In the genomic region with DNA sequence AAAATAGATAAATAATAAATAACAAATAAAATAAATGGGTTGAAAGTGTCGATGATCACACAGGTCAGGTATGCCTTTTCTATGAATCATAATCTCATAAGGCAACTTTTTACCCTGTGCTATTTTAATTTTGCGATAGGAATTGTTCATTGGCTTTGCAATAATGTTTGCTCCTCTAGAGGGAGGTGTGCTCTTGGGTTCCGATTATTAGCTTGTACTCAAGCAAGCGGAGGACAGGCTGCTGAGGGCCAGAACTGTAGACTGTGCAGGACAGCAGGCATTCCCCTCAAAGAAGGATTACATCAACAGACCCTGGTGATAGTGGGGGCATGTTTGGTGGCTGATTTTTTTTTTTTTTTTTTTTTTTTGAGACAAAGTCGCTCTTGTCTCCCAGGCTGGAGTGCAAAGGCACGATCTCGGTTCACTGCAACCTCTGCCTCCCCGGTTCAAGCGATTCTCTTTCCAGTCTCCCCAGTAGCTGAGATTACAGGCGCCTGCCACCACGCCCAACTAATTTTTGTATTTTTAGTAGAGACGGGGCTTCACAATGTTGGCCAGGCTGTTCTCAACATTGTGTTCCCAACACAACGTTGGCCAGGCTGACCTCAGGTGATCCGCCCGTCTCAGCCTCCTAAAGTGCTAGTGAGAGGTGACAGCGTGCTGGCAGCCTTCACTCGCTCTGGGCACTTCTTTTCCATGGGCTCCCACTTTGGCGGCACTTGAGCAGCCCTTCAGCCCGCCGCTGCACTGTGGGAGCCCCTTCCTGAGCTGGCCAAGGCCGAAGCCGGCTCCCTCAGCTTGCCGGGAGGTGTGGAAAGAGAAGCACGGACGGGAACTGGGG, we compare ENCODE assay signal across 8 cellular contexts. TPM values are rescaled to one million over a fixed set of nuclear protein-coding genes. Genes with fewer than 3 reads are reported as not detected.
A peak's percentile ranks its signal among the peaks of the same experiment; 100 is the strongest.
DNase-seq lines count a peak whose midpoint lies in the region; ATAC-seq and TF ChIP-seq lines count a peak whose summit lies in the region.

No MANE protein-coding gene starts in this region.

- H3K4me3 ChIP-seq in Peyer's patch (no peak overlapping the region), thyroid gland (replicated peaks in 1 of 3) (no peak overlapping the region), vagina (no peak overlapping the region)

- no peaks in the 10 kb centered on the region for H3K9me3 ChIP-seq in Peyer's patch
- H3K9me3 ChIP-seq in thyroid gland = no peaks in the 10 kb centered on the region
- H3K9me3 ChIP-seq in vagina = no peaks in the 10 kb centered on the region

- intact Hi-C loops in left cardiac atrium (cut with DNase I) = loop anchor here in 1 of 2 donors (5.0 kb wide), 2 partner anchors 137 to 187 kb away; no protein-coding TSS in a partner anchor
- intact Hi-C loops in thyroid gland (cut with DNase I) = loop anchor here (10.0 kb wide), 2 partner anchors 160 to 190 kb away; no protein-coding TSS in a partner anchor
- intact Hi-C loops in vagina (cut with DNase I) = no loop called here

- TF ChIP-seq CTCF in Peyer's patch (IDR thresholded peaks at IDR 0.05) (peak in 4 of 6 experiments; percentile 45 to 82 (median 76)), thyroid gland (IDR thresholded peaks at IDR 0.05) (peak in 5 of 6 experiments; percentile 28 to 81 (median 63)), vagina (IDR thresholded peaks at IDR 0.05) (peak in 1 of 3 experiments; percentile 22)

- H3K27ac ChIP-seq in Peyer's patch (no peak overlapping the region), thyroid gland (no peak overlapping the region), vagina (no peak overlapping the region)

- ATAC-seq in left cardiac atrium (peak; percentile 86 to 94), GM19351 (IDR thresholded peaks at IDR 0.05; ENCODE audit: unreplicated experiment) (no peak), GM19455 (IDR thresholded peaks at IDR 0.05; ENCODE audit: unreplicated experiment) (no peak)

- no peaks in the 10 kb centered on the region for H3K36me3 ChIP-seq in Peyer's patch
- H3K36me3 ChIP-seq in thyroid gland = no peaks in the 10 kb centered on the region
- H3K36me3 ChIP-seq in vagina = no peaks in the 10 kb centered on the region

- 83 to 86% methylated on average over 24 to 25 of the region's 25 CpGs for WGBS in thyroid gland, 2 donors

- H3K4me1 ChIP-seq in Peyer's patch (no peaks in the 10 kb centered on the region), thyroid gland (no peaks in the 10 kb centered on the region), vagina (no peaks in the 10 kb centered on the region)

- peak; percentile 13 for DNase-seq in NCI-H2107 treated with DMSO at 0.1 percent for 48 hours (lab: John Stamatoyannopoulos, UW; ENCODE audit: unreplicated experiment)
- no peak for DNase-seq in NCI-H2107 (lab: John Stamatoyannopoulos, UW)
- DNase-seq in Peyer's patch = no peak
- DNase-seq in left cardiac atrium = peak; percentile 46
- peak; percentile 43 to 50 for DNase-seq in thyroid gland
- no peak for DNase-seq in vagina (ENCODE audit: extremely low spot score in 2 of 2)

- H3K27me3 ChIP-seq in Peyer's patch = no peaks in the 10 kb centered on the region
- H3K27me3 ChIP-seq in thyroid gland = no peaks in the 10 kb centered on the region
- no peaks in the 10 kb centered on the region for H3K27me3 ChIP-seq in vagina

- TF ChIP-seq POLR2A in Peyer's patch (IDR thresholded peaks at IDR 0.05) (no peak), thyroid gland (IDR thresholded peaks at IDR 0.05) (no peak), vagina (IDR thresholded peaks at IDR 0.05) (no peak)

RNA-seq across cellular contexts. Expression of gene RIOK1, which starts 35.6 kb away (rescaled TPM):
- 10 to 100 TPM in 2 of 4 donors, 1 to 10 TPM in 2; 5.5 to 19.0 (median 10.1) TPM for total RNA-seq in Peyer's patch
- total RNA-seq in left cardiac atrium = 10 to 100 TPM in 1 of 2 donors, 1 to 10 TPM in 1; 10.0 to 16.4 TPM
- 10 to 100 TPM; 11.3 to 17.5 (median 15.8) TPM for total RNA-seq in thyroid gland
- total RNA-seq in vagina = 21.6 TPM

RNA-seq across cellular contexts. Expression of gene CAGE1, which starts 35.6 kb away (rescaled TPM):
- not detected for total RNA-seq in Peyer's patch
- under 1 TPM in 1 of 2 donors, not detected in 1; 0.06 TPM for total RNA-seq in left cardiac atrium
- total RNA-seq in thyroid gland = under 1 TPM in 1 of 4 donors, not detected in 3; 0.20 TPM
- not detected for total RNA-seq in vagina

Comparison
In these comparisons a context has a peak if more than half of its experiments do, and no peak if none do; other contexts are left out.
1. DNase-seq: peak in NCI-H2107 treated with DMSO at 0.1 percent for 48 hours (single experiment), left cardiac atrium (single experiment) and thyroid gland (2 of 2); none in NCI-H2107 (single experiment), Peyer's patch (0 of 3) and vagina (0 of 2).
2. ATAC-seq: peak in left cardiac atrium (2 of 2); none in GM19351 (single experiment) and GM19455 (single experiment).